In the genomic region with DNA sequence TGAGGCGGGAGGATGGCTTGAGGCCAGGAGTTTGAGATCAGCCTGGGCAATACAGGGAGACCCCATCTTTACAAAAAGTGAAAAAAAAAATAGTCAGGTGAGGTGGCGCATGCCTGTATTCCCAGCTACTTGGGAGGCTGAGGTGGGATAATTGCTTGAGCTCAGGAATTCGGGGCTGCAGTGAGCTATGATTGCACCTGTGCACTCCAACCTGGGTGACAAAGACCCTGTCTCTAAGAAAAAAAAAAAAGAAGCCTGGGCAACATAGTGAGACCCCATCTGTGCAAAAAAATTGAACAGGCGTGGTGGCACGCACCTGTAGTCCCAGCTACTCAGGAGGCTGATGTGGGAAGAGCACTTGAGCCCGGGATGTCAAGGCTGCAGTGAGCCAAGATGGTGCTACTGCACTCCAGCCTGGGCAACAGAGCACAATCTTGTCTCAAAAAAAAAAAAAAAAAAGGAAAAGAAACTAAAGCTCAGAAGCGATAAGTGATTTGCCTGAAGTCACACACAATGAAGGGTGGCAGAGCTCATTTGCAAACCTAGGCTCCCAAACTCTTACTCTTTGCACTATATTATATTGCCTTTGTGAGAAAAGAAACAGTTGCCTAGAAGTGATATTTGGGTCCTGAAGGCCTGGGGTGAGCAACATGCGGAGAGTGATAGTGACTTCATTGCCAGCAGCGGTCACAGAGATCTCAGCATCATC, we compare ENCODE assay signal across 1 cellular context.
TF ChIP-seq lines count a peak whose summit lies in the region.

No MANE protein-coding gene starts in this region.

TF ChIP-seq in GM23338, 12 proteins besides CTCF, POLR2A, EP300 and RAD21:
- TF ChIP-seq JUNB (IDR thresholded peaks at IDR 0.05; ENCODE audit: unreplicated experiment) (no peak), CREB1 (CRISPR knock-in tag; IDR thresholded peaks at IDR 0.05; ENCODE audit: low read depth) (no peak), POLR2AphosphoS5 (IDR thresholded peaks at IDR 0.05; ENCODE audit: low read depth) (no peak), ZNF331 (CRISPR knock-in tag; IDR thresholded peaks at IDR 0.05; ENCODE audit: low read depth) (no peak), EZH2phosphoT487 (IDR thresholded peaks at IDR 0.05; ENCODE audit: unreplicated experiment) (no peak), STAT1 (IDR thresholded peaks at IDR 0.05; ENCODE audit: unreplicated experiment) (no peak), EZH2 (IDR thresholded peaks at IDR 0.05; ENCODE audit: low read depth, unreplicated experiment) (no peak), NANOG (IDR thresholded peaks at IDR 0.05; ENCODE audit: borderline replicate concordance) (no peak), ZNF114 (CRISPR knock-in tag; IDR thresholded peaks at IDR 0.05) (no peak)
- TF ChIP-seq, protein P1, sequence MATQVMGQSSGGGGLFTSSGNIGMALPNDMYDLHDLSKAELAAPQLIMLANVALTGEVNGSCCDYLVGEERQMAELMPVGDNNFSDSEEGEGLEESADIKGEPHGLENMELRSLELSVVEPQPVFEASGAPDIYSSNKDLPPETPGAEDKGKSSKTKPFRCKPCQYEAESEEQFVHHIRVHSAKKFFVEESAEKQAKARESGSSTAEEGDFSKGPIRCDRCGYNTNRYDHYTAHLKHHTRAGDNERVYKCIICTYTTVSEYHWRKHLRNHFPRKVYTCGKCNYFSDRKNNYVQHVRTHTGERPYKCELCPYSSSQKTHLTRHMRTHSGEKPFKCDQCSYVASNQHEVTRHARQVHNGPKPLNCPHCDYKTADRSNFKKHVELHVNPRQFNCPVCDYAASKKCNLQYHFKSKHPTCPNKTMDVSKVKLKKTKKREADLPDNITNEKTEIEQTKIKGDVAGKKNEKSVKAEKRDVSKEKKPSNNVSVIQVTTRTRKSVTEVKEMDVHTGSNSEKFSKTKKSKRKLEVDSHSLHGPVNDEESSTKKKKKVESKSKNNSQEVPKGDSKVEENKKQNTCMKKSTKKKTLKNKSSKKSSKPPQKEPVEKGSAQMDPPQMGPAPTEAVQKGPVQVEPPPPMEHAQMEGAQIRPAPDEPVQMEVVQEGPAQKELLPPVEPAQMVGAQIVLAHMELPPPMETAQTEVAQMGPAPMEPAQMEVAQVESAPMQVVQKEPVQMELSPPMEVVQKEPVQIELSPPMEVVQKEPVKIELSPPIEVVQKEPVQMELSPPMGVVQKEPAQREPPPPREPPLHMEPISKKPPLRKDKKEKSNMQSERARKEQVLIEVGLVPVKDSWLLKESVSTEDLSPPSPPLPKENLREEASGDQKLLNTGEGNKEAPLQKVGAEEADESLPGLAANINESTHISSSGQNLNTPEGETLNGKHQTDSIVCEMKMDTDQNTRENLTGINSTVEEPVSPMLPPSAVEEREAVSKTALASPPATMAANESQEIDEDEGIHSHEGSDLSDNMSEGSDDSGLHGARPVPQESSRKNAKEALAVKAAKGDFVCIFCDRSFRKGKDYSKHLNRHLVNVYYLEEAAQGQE (IDR thresholded peaks at IDR 0.05; ENCODE audit: unreplicated experiment): no peak
- TF ChIP-seq, protein P2, sequence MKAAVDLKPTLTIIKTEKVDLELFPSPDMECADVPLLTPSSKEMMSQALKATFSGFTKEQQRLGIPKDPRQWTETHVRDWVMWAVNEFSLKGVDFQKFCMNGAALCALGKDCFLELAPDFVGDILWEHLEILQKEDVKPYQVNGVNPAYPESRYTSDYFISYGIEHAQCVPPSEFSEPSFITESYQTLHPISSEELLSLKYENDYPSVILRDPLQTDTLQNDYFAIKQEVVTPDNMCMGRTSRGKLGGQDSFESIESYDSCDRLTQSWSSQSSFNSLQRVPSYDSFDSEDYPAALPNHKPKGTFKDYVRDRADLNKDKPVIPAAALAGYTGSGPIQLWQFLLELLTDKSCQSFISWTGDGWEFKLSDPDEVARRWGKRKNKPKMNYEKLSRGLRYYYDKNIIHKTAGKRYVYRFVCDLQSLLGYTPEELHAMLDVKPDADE (IDR thresholded peaks at IDR 0.05): no peak
- TF ChIP-seq, protein P3, sequence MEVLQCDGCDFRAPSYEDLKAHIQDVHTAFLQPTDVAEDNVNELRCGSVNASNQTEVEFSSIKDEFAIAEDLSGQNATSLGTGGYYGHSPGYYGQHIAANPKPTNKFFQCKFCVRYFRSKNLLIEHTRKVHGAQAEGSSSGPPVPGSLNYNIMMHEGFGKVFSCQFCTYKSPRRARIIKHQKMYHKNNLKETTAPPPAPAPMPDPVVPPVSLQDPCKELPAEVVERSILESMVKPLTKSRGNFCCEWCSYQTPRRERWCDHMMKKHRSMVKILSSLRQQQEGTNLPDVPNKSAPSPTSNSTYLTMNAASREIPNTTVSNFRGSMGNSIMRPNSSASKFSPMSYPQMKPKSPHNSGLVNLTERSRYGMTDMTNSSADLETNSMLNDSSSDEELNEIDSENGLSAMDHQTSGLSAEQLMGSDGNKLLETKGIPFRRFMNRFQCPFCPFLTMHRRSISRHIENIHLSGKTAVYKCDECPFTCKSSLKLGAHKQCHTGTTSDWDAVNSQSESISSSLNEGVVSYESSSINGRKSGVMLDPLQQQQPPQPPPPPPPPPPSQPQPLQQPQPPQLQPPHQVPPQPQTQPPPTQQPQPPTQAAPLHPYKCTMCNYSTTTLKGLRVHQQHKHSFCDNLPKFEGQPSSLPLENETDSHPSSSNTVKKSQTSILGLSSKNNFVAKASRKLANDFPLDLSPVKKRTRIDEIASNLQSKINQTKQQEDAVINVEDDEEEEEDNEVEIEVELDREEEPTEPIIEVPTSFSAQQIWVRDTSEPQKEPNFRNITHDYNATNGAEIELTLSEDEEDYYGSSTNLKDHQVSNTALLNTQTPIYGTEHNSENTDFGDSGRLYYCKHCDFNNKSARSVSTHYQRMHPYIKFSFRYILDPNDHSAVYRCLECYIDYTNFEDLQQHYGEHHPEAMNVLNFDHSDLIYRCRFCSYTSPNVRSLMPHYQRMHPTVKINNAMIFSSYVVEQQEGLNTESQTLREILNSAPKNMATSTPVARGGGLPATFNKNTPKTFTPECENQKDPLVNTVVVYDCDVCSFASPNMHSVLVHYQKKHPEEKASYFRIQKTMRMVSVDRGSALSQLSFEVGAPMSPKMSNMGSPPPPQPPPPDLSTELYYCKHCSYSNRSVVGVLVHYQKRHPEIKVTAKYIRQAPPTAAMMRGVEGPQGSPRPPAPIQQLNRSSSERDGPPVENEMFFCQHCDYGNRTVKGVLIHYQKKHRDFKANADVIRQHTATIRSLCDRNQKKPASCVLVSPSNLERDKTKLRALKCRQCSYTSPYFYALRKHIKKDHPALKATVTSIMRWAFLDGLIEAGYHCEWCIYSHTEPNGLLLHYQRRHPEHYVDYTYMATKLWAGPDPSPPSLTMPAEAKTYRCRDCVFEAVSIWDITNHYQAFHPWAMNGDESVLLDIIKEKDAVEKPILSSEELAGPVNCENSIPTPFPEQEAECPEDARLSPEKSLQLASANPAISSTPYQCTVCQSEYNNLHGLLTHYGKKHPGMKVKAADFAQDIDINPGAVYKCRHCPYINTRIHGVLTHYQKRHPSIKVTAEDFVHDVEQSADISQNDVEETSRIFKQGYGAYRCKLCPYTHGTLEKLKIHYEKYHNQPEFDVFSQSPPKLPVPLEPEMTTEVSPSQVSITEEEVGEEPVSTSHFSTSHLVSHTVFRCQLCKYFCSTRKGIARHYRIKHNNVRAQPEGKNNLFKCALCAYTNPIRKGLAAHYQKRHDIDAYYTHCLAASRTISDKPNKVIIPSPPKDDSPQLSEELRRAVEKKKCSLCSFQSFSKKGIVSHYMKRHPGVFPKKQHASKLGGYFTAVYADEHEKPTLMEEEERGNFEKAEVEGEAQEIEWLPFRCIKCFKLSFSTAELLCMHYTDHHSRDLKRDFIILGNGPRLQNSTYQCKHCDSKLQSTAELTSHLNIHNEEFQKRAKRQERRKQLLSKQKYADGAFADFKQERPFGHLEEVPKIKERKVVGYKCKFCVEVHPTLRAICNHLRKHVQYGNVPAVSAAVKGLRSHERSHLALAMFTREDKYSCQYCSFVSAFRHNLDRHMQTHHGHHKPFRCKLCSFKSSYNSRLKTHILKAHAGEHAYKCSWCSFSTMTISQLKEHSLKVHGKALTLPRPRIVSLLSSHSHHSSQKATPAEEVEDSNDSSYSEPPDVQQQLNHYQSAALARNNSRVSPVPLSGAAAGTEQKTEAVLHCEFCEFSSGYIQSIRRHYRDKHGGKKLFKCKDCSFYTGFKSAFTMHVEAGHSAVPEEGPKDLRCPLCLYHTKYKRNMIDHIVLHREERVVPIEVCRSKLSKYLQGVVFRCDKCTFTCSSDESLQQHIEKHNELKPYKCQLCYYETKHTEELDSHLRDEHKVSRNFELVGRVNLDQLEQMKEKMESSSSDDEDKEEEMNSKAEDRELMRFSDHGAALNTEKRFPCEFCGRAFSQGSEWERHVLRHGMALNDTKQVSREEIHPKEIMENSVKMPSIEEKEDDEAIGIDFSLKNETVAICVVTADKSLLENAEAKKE (CRISPR knock-in tag; IDR thresholded peaks at IDR 0.05): no peak
